ENCODE assay signal across 1 cellular context in the genomic region with DNA sequence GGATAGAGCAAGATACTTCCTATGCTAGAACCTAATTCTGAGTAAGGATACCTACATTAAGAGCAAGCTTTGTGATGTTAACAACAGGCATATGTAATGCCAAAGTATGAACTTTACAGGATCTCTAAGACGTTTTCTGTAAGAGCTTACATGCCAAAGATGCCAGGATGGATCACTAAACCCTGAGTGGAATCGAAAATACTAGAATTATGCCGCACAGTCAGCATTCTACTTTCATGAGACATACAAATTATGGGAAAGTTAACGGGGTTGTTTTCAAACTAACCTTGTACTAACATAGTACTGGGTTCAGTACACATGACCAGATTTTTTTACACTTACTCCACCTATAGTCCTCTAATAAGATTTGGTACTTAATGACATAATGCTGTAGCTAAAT.
TF ChIP-seq lines count a peak whose summit lies in the region.

No MANE protein-coding gene starts in this region.

TF ChIP-seq in A549, 52 proteins besides CTCF, POLR2A, EP300 and RAD21 (continued from another document):
- TF ChIP-seq TFCP2L1 (CRISPR knock-in tag; IDR thresholded peaks at IDR 0.05) (0 out of 2 replicates have a peak, but pooled peaks have one; percentile 25), RCOR1 (IDR thresholded peaks at IDR 0.05; ENCODE audit: low read depth, low read length) (no peak), PHF8 (IDR thresholded peaks at IDR 0.05; ENCODE audit: borderline replicate concordance, low read depth) (no peak), MAFK (IDR thresholded peaks at IDR 0.05; ENCODE audit: partially characterized antibody) (peak; percentile 80), POLR2AphosphoS2 (conservative IDR thresholded peaks at IDR 0.05; ENCODE audit: low read length) (peak; percentile 6; the same call in 1 of the 2 replicates)
